ENCODE assay signal across 24 cellular contexts in genomic region chr19:47419789-47420188, GRCh38. TPM values are rescaled to one million over a fixed set of nuclear protein-coding genes. Genes with fewer than 3 reads are reported as not detected.
DNase-seq lines count a peak whose midpoint lies in the region; FAIRE-seq and TF ChIP-seq lines count a peak whose summit lies in the region.
"Had no signal": no experiment of that assay in that cellular context is flagged by ENCODE, and none has a peak within 500 bp of the region (broad histone marks: within the 10 kb centered on the region; RNA-seq: fewer than 3 reads in every experiment).

No MANE protein-coding gene starts in this region.

- CTCF ChIA-PET in H1 (lab: Charles Lee; ENCODE audit: partially characterized antibody): interaction anchor here (1.2 to 1.6 kb wide), 2 partner anchors 65 to 102 kb away, joined by 3 to 4 read pairs; partner anchors contain the start of gene KPTN

- WGBS in H9 (ENCODE audit: extremely low coverage, insufficient read length, low lambda C conversion rate): no CpG with 5 or more reads among the region's 19 CpGs
- 5% methylated on average over 16 of the region's 19 CpGs; no CpG with 5 or more reads in 1 of the 2 experiments for WGBS in H1 (ENCODE audit: extremely low coverage in 1 of 2, insufficient coverage in 1 of 2, insufficient read length in 1 of 2, insufficient replicate concordance in 2 of 2, low coverage in 1 of 2, low lambda C conversion rate in 2 of 2, missing lambda C conversion rate in 1 of 2), 2 experiments
- 4 to 6% methylated on average over 10 to 11 of the region's 19 CpGs for WGBS in mesodermal cell (ENCODE audit: insufficient coverage in 2 of 2), 2 experiments
- 16% methylated on average over 15 of the region's 19 CpGs for WGBS in smooth muscle cell (ENCODE audit: low lambda C conversion rate)

- H4K8ac ChIP-seq in H9 (replicated peaks; ENCODE audit: insufficient read length, low read depth, low read length) (no peak overlapping the region), H1 (ENCODE audit: extremely low read depth, insufficient read depth, low read length) (no peak overlapping the region; the same call in 1 of the 2 replicates)

- peaks cover 34% of the 10 kb centered on the region; the same call in 1 of the 2 replicates for H3K27me3 ChIP-seq in H9 (ENCODE audit: insufficient read depth, low read length)
- H3K27me3 ChIP-seq in H1 (replicated peaks in 1 of 4; ENCODE audit: control insufficient read depth in 3 of 4, extremely low read depth in 1 of 4, insufficient read depth in 3 of 4, low read length in 3 of 4): peaks cover 39 to 81% (median 77%) of the 10 kb centered on the region in 4 experiments
- peaks cover 9% of the 10 kb centered on the region for H3K27me3 ChIP-seq in smooth muscle cell (ENCODE audit: low read depth)
- H3K27me3 ChIP-seq: ovary had no signal

- no peak for TF ChIP-seq EP300 in H1 (IDR thresholded peaks at IDR 0.05; ENCODE audit: borderline replicate concordance in 1 of 2, low read depth in 2 of 2, low read length in 2 of 2)

- H2AK5ac ChIP-seq in H9 (ENCODE audit: insufficient read length, low read length): no peak overlapping the region
- no peak overlapping the region for H2AK5ac ChIP-seq in H1 (ENCODE audit: low read depth, low read length)

- H4K91ac ChIP-seq in H9 (ENCODE audit: insufficient read length, low read depth, low read length) (no peak overlapping the region), H1 (replicated peaks; ENCODE audit: insufficient read length, low read length) (no peak overlapping the region)

- H3K18ac ChIP-seq in H9 (ENCODE audit: insufficient read length, low read depth, low read length) (no peak overlapping the region), H1 (ENCODE audit: extremely low read depth, low read length) (no peak overlapping the region)

- H4K5ac ChIP-seq in H9 (ENCODE audit: insufficient read length, low read depth, low read length) (no peak overlapping the region), H1 (ENCODE audit: insufficient read length, low read depth, low read length) (no peak overlapping the region)

- H3K4me3 Mint-ChIP-seq in H9: peak overlapping the region; percentile 49 to 84
- H3K4me3 Mint-ChIP-seq: activated naive CD8-positive, alpha-beta T cell treated with anti-CD3 and anti-CD28 coated beads, Interleukin-2, amount 50 U/mL, for 24 hours had no signal

- no peak overlapping the region for H2BK120ac ChIP-seq in H9 (ENCODE audit: low read depth, low read length, poor library complexity, severe bottlenecking)
- no peak overlapping the region for H2BK120ac ChIP-seq in H1 (replicated peaks; ENCODE audit: low read depth, low read length)

- H3F3A ChIP-seq in smooth muscle cell (ENCODE audit: low read depth): peaks cover 3% of the 10 kb centered on the region

- H3K56ac ChIP-seq in H9 (ENCODE audit: insufficient read length, low read depth, low read length) (no peak overlapping the region), H1 (replicated peaks; ENCODE audit: insufficient read length, low read depth, low read length) (no peak overlapping the region)

- H3K4me1 ChIP-seq in H9 (ENCODE audit: insufficient read depth, low read length): peaks cover 5% of the 10 kb centered on the region; the same call in 1 of the 2 replicates
- peaks cover 6 to 36% (median 19%) of the 10 kb centered on the region in 4 experiments for H3K4me1 ChIP-seq in H1 (replicated peaks in 1 of 4; ENCODE audit: control insufficient read depth in 3 of 4, insufficient read depth in 4 of 4, low read length in 3 of 4)
- peaks cover 41% of the 10 kb centered on the region for H3K4me1 ChIP-seq in mesodermal cell (ENCODE audit: control insufficient read depth, insufficient read depth, low read length, poor library complexity, severe bottlenecking)
- peaks cover 30% of the 10 kb centered on the region for H3K4me1 ChIP-seq in smooth muscle cell (ENCODE audit: low read depth)
- H3K4me1 ChIP-seq: colonic mucosa had no signal

- H2BK12ac ChIP-seq in H9 (ENCODE audit: insufficient read length, low read depth, low read length): no peak overlapping the region
- H2BK12ac ChIP-seq in H1 (ENCODE audit: low read depth, low read length): no peak overlapping the region

- H2AFZ ChIP-seq in H9 (ENCODE audit: low read length) (no peak overlapping the region), H1 (ENCODE audit: low read length) (no peak overlapping the region), smooth muscle cell (ENCODE audit: low read depth) (no peak overlapping the region)

- no peak overlapping the region for H2BK15ac ChIP-seq in H9 (ENCODE audit: low read depth, low read length)
- no peak overlapping the region for H2BK15ac ChIP-seq in H1 (ENCODE audit: low read length)

- peaks cover 73% of the 10 kb centered on the region for H3K27me3 Mint-ChIP-seq in H9 (ENCODE audit: low read depth)

- no peak overlapping the region for H3K14ac ChIP-seq in H9 (ENCODE audit: insufficient read depth, low read length)
- no peak overlapping the region for H3K14ac ChIP-seq in H1 (ENCODE audit: insufficient read length)

- H3K9ac ChIP-seq in H9 (ENCODE audit: extremely low read depth, insufficient read length, low read length) (no peak overlapping the region), H1 (replicated peaks in 1 of 4; ENCODE audit: extremely low read depth in 1 of 4, low read depth in 3 of 4, low read length in 3 of 4) (no peak overlapping the region), smooth muscle cell (ENCODE audit: low read depth) (no peak overlapping the region)

- H3K23me2 ChIP-seq in H9 (ENCODE audit: insufficient read length, low read depth, low read length, poor library complexity, severe bottlenecking): peaks cover 26% of the 10 kb centered on the region
- peaks cover 36% of the 10 kb centered on the region for H3K23me2 ChIP-seq in H1 (ENCODE audit: low read depth, low read length)

- H3K23ac ChIP-seq in H9 (ENCODE audit: insufficient read length, low read depth, low read length) (no peak overlapping the region), H1 (ENCODE audit: insufficient read length) (no peak overlapping the region)

- FAIRE-seq in H1 (lab: Jason Lieb, UNC) (no peak), GM12891 (lab: Jason Lieb, UNC) (no peak)
- FAIRE-seq: bronchial epithelial cell, G401.6, RCC 7860, TTC549 had no signal

- no peak for DNase-seq in H9
- no peak for DNase-seq in H1 (ENCODE audit: low read depth in 1 of 2, low spot score in 2 of 2)
- no peak for DNase-seq in smooth muscle cell (lab: John Stamatoyannopoulos, UW; ENCODE audit: unreplicated experiment)
- no peak for DNase-seq in NCI-H2171 treated with DMSO at 0.1 percent for 48 hours (lab: John Stamatoyannopoulos, UW)
- DNase-seq in GM12891 (ENCODE audit: insufficient read length, low spot score): no peak
- DNase-seq in superior temporal gyrus (ENCODE audit: extremely low spot score): no peak
- no peak for DNase-seq in T1000 (lab: John Stamatoyannopoulos, UW)
- DNase-seq: activated CD4-positive, alpha-beta T cell treated with anti-CD3 and anti-CD28 coated beads for 1 hour; activated gamma-delta T cell treated with Interleukin-2 at 50 U/mL for 16 hours; activated naive CD8-positive, alpha-beta T cell treated with anti-CD3 and anti-CD28 coated beads, Interleukin-2, amount 50 U/mL, for 24 hours; CD4-positive, CD25-positive, alpha-beta regulatory T cell; colonic mucosa; DMS 273 treated with DMSO at 0.1 percent for 48 hours; NCI-H524 treated with DMSO at 0.1 percent for 48 hours; T-helper 1 cell had no signal

- peaks cover 51 to 68% of the 10 kb centered on the region in 2 experiments for H3K4me1 Mint-ChIP-seq in H9

- TF ChIP-seq RAD21 in H1 (IDR thresholded peaks at IDR 0.05 in 1 of 2, conservative IDR thresholded peaks at IDR 0.05 in 1 of 2; ENCODE audit: low read depth in 2 of 2, low read length in 2 of 2): no peak

- H3K4me2 ChIP-seq in H9 (ENCODE audit: insufficient read depth, insufficient read length, low read length): peak overlapping the region; percentile 59
- H3K4me2 ChIP-seq in H1 (ENCODE audit: insufficient read depth in 1 of 2, low read depth in 2 of 2, low read length in 2 of 2): peak overlapping the region; percentile 92 to 96
- peak overlapping the region; percentile 93 for H3K4me2 ChIP-seq in smooth muscle cell

- no peaks in the 10 kb centered on the region for H3K9me3 Mint-ChIP-seq in H9
- H3K9me3 Mint-ChIP-seq: activated naive CD8-positive, alpha-beta T cell treated with anti-CD3 and anti-CD28 coated beads, Interleukin-2, amount 50 U/mL, for 24 hours had no signal

- no peak overlapping the region for H3K4ac ChIP-seq in H9 (ENCODE audit: low read depth, low read length)
- no peak overlapping the region for H3K4ac ChIP-seq in H1 (replicated peaks; ENCODE audit: insufficient read length, low read depth, low read length)

- no peaks in the 10 kb centered on the region for H3K79me2 ChIP-seq in H9 (ENCODE audit: insufficient read depth, low read length)
- no peaks in the 10 kb centered on the region for H3K79me2 ChIP-seq in H1 (ENCODE audit: control insufficient read depth in 1 of 2, insufficient read depth in 2 of 2, low read length in 2 of 2)
- no peaks in the 10 kb centered on the region for H3K79me2 ChIP-seq in smooth muscle cell (ENCODE audit: low read depth)

- H3K27ac Mint-ChIP-seq in H9: no peak overlapping the region; a peak in 1 of 7 replicates
- H3K27ac Mint-ChIP-seq: activated naive CD8-positive, alpha-beta T cell treated with anti-CD3 and anti-CD28 coated beads, Interleukin-2, amount 50 U/mL, for 24 hours; CD4-positive, CD25-positive, alpha-beta regulatory T cell had no signal

- H3K79me1 ChIP-seq in H9 (ENCODE audit: insufficient read depth, low read depth, low read length, poor library complexity, severe bottlenecking) (no peaks in the 10 kb centered on the region), H1 (ENCODE audit: low read depth, low read length) (no peaks in the 10 kb centered on the region)

- no peak for TF ChIP-seq CTCF in H9 (conservative IDR thresholded peaks at IDR 0.05)
- no peak for TF ChIP-seq CTCF in H1 (IDR thresholded peaks at IDR 0.05; ENCODE audit: control extremely low read depth in 1 of 3, insufficient read depth in 1 of 3, low read depth in 1 of 3, low read length in 3 of 3)
- TF ChIP-seq CTCF in smooth muscle cell (IDR thresholded peaks at IDR 0.05; ENCODE audit: borderline replicate concordance, insufficient read depth, poor library complexity, severe bottlenecking): no peak

- POLR2A ChIA-PET in H1 (lab: Charles Lee; ENCODE audit: partially characterized antibody): interaction anchor here (1.2 to 1.7 kb wide), 4 partner anchors 8 to 144 kb away, joined by 3 to 7 read pairs (median 4); no protein-coding TSS in a partner anchor

- no peak overlapping the region for H3T11ph ChIP-seq in H9 (ENCODE audit: low read length)

- TF ChIP-seq POLR2A in H1 (IDR thresholded peaks at IDR 0.05; ENCODE audit: control extremely low read depth in 1 of 2, low read depth in 2 of 2, low read length in 2 of 2) (no peak), GM12891 (IDR thresholded peaks at IDR 0.05; ENCODE audit: low read depth, low read length) (no peak)

- no peak overlapping the region for H2BK20ac ChIP-seq in H9 (ENCODE audit: low read depth, low read length, poor library complexity, severe bottlenecking)
- no peak overlapping the region for H2BK20ac ChIP-seq in H1 (ENCODE audit: low read length)

- H3K27ac ChIP-seq in H9 (ENCODE audit: insufficient read length, low read depth, low read length) (no peak overlapping the region), H1 (ENCODE audit: low read depth, low read length) (no peak overlapping the region), mesodermal cell (ENCODE audit: low read depth, low read length, severe bottlenecking) (peak overlapping the region; percentile 79), smooth muscle cell (ENCODE audit: low read depth) (no peak overlapping the region)
- H3K27ac ChIP-seq: colonic mucosa, right atrium auricular region had no signal

- peaks cover 0 to 8% (median 5%) of the 10 kb centered on the region in 3 experiments; a peak in 4 of 7 replicates for H3K36me3 Mint-ChIP-seq in H9 (ENCODE audit: insufficient read depth in 1 of 3, low read depth in 3 of 3)

- H2BK5ac ChIP-seq in H9 (ENCODE audit: insufficient read length, low read length) (no peak overlapping the region), H1 (ENCODE audit: low read depth, low read length) (no peak overlapping the region)

- H4K20me1 ChIP-seq in H9 (ENCODE audit: control insufficient read depth, insufficient read depth, insufficient read length): no peaks in the 10 kb centered on the region
- peaks cover 5 to 12% of the 10 kb centered on the region in 2 experiments for H4K20me1 ChIP-seq in H1 (replicated peaks in 1 of 2; ENCODE audit: control insufficient read depth in 1 of 2, insufficient read depth in 2 of 2, low read length in 2 of 2)
- H4K20me1 ChIP-seq in smooth muscle cell (ENCODE audit: low read depth): peaks cover 34% of the 10 kb centered on the region

- H3K36me3 ChIP-seq in H1 (ENCODE audit: control insufficient read depth in 2 of 4, insufficient read depth in 4 of 4, low read length in 3 of 4) (no peaks in the 10 kb centered on the region), mesodermal cell (ENCODE audit: control insufficient read depth, insufficient read depth, low read length) (peaks cover 27% of the 10 kb centered on the region), smooth muscle cell (ENCODE audit: low read depth) (no peaks in the 10 kb centered on the region)
- H3K36me3 ChIP-seq: colonic mucosa, ovary, right atrium auricular region had no signal

- H3K9me3 ChIP-seq in H9 (ENCODE audit: control insufficient read depth, low read depth, low read length) (no peaks in the 10 kb centered on the region), H1 (ENCODE audit: insufficient read depth in 2 of 2, low read depth in 1 of 2, low read length in 1 of 2) (no peaks in the 10 kb centered on the region), mesodermal cell (ENCODE audit: control insufficient read depth, low read length) (no peaks in the 10 kb centered on the region), smooth muscle cell (replicated peaks; ENCODE audit: low read depth) (no peaks in the 10 kb centered on the region)
- H3K9me3 ChIP-seq: colonic mucosa, gastroesophageal sphincter, ovary, right atrium auricular region had no signal

- H3K4me3 ChIP-seq in H1 (ENCODE audit: extremely low read depth in 1 of 4, insufficient read depth in 2 of 4, low read depth in 3 of 4, low read length in 4 of 4) (peak overlapping the region; percentile 24 to 75 (median 36); a peak in 6 of 8 replicates), mesodermal cell (ENCODE audit: extremely low read depth, insufficient read depth, low read length, poor library complexity, severe bottlenecking) (peak overlapping the region; percentile 79), smooth muscle cell (no peak overlapping the region)
- H3K4me3 ChIP-seq: colonic mucosa, lung had no signal

RNA-seq across cellular contexts. Expression of gene MEIS3, which starts 0.5 kb away (rescaled TPM):
- total RNA-seq in H9 (2021) (43.8 and 44.0 TPM in 2 replicates), smooth muscle cell (49.7 and 59.0 TPM in 2 replicates)
- total RNA-seq in H1 (2021; fragmentation: NEBNext Ultra II Directional; extraction: Animal tissue kit (Norgen Biotek cat#: 25700)): 27.4 and 28.2 TPM in 2 replicates
- polyA plus RNA-seq in H1 (2011; rRNA removed) (24.5 and 34.0 TPM in 2 replicates), smooth muscle cell (111 and 141 TPM in 2 replicates)
- 25.2 TPM for polyA plus RNA-seq in H1 (2011; cell fraction: cytosol; rRNA removed)
- 40.6 TPM for polyA plus RNA-seq in H1 (2011; cell fraction: nucleus; rRNA removed)
- 21.5 to 39.7 TPM (median 35.7 TPM) in 4 replicates for polyA plus RNA-seq in H1 (2012, experiment 1 of 2)
- 30.6 TPM for polyA plus RNA-seq in H1 (2012, experiment 2 of 2)
- polyA plus RNA-seq in H1 (2013, experiment 1 of 2): 36.7 TPM
- 36.5 TPM for polyA plus RNA-seq in H1 (2013, experiment 2 of 2)
- polyA minus RNA-seq in H1 (2011; rRNA and poly(A)+ RNA removed): 11.1 TPM in 2 replicates
- 12.3 TPM for polyA minus RNA-seq in H1 (2011; cell fraction: cytosol; rRNA and poly(A)+ RNA removed)
- 11.0 TPM for polyA minus RNA-seq in H1 (2011; cell fraction: nucleus; rRNA and poly(A)+ RNA removed)
- 114 TPM for polyA plus RNA-seq in mesodermal cell (2013, experiment 1 of 2)
- 97.4 TPM for polyA plus RNA-seq in mesodermal cell (2013, experiment 2 of 2)
- polyA plus RNA-seq in GM12891 (2012; ENCODE audit: low read depth, missing spikeins): not detected
- total RNA-seq: CD4-positive, CD25-positive, alpha-beta regulatory T cell had no signal

RNA-seq across cellular contexts. Expression of gene SLC8A2, which starts 51.9 kb away (rescaled TPM):
- 10.7 and 11.3 TPM in 2 replicates for total RNA-seq in H9 (2021)
- 7.3 and 8.3 TPM in 2 replicates for total RNA-seq in H1 (2021; fragmentation: NEBNext Ultra II Directional; extraction: Animal tissue kit (Norgen Biotek cat#: 25700))
- polyA plus RNA-seq in H1 (2011; rRNA removed): 12.4 and 15.7 TPM in 2 replicates
- 9.3 TPM for polyA plus RNA-seq in H1 (2011; cell fraction: cytosol; rRNA removed)
- 16.6 TPM for polyA plus RNA-seq in H1 (2011; cell fraction: nucleus; rRNA removed)
- polyA plus RNA-seq in H1 (2012, experiment 1 of 2): 7.1 to 14.9 TPM (median 11.4 TPM) in 4 replicates
- polyA plus RNA-seq in H1 (2012, experiment 2 of 2): 6.9 TPM
- polyA plus RNA-seq in H1 (2013, experiment 1 of 2): 6.6 TPM
- 6.1 TPM for polyA plus RNA-seq in H1 (2013, experiment 2 of 2)
- 27.9 and 30.5 TPM in 2 replicates for polyA minus RNA-seq in H1 (2011; rRNA and poly(A)+ RNA removed)
- 12.6 TPM for polyA minus RNA-seq in H1 (2011; cell fraction: cytosol; rRNA and poly(A)+ RNA removed)
- polyA minus RNA-seq in H1 (2011; cell fraction: nucleus; rRNA and poly(A)+ RNA removed): 9.7 TPM
- polyA plus RNA-seq in mesodermal cell (2013, experiment 1 of 2): 2.1 TPM
- 2.6 TPM for polyA plus RNA-seq in mesodermal cell (2013, experiment 2 of 2)
- total RNA-seq in smooth muscle cell: 0.22 and 0.31 TPM in 2 replicates
- 0.50 and 0.62 TPM in 2 replicates for polyA plus RNA-seq in smooth muscle cell
- 0.18 TPM for polyA plus RNA-seq in GM12891 (2012; ENCODE audit: low read depth, missing spikeins)
- total RNA-seq: CD4-positive, CD25-positive, alpha-beta regulatory T cell had no signal
- polyA plus RNA-seq: CD4-positive, CD25-positive, alpha-beta regulatory T cell had no signal
